8 cellular contexts compared by ENCODE assay signal in genomic region chr9:136538599-136539426, GRCh38. TPM values are rescaled to one million over a fixed set of nuclear protein-coding genes. Genes with fewer than 3 reads are reported as not detected.
A peak's percentile ranks its signal among the peaks of the same experiment; 100 is the strongest.
DNase-seq lines count a peak whose midpoint lies in the region; ATAC-seq and TF ChIP-seq lines count a peak whose summit lies in the region.

No MANE protein-coding gene starts in this region.

- TF ChIP-seq POLR2A in spleen (IDR thresholded peaks at IDR 0.05) = no peak

- no peak overlapping the region for H3K9ac ChIP-seq in endodermal cell (ENCODE audit: extremely low read depth, low read length, poor library complexity, severe bottlenecking)

- no peak overlapping the region for H3K4me3 ChIP-seq in HEK293 (ENCODE audit: low read depth, low read length)
- H3K4me3 ChIP-seq in spleen = peak overlapping the region; percentile 4 to 60 (median 26)
- no peak overlapping the region for H3K4me3 ChIP-seq in endodermal cell (ENCODE audit: low read length)

- H3K4me3 Mint-ChIP-seq in activated B cell treated with CpG ODN at 0.5 μM for 24 hours = peak overlapping the region; percentile 76
- no peak overlapping the region for H3K4me3 Mint-ChIP-seq in endodermal cell

- H3K27me3 Mint-ChIP-seq in activated B cell treated with CpG ODN at 0.5 μM for 24 hours (no peaks in the 10 kb centered on the region), endodermal cell (ENCODE audit: insufficient read depth) (no peaks in the 10 kb centered on the region)

- no peaks in the 10 kb centered on the region for H3K27me3 ChIP-seq in spleen (replicated peaks in 1 of 7)
- H3K27me3 ChIP-seq in endodermal cell (ENCODE audit: control insufficient read depth, insufficient read depth, low read length, poor library complexity, severe bottlenecking) = no peaks in the 10 kb centered on the region

- H3K36me3 ChIP-seq in HEK293 (ENCODE audit: control insufficient read depth in 2 of 2, insufficient read depth in 1 of 2, low read length in 2 of 2) (peaks cover 0 to 27% of the 10 kb centered on the region in 2 experiments; a peak in 1 of 3 replicates), spleen (peaks cover 0 to 64% (median 18%) of the 10 kb centered on the region in 6 donors), endodermal cell (ENCODE audit: control insufficient read depth, insufficient read depth, low read length) (no peaks in the 10 kb centered on the region)

- DNase-seq in activated B cell treated with CpG ODN at 0.5 μM for 24 hours (no peak), spleen (peak; percentile 90), iPS-NIHi11 (ENCODE audit: low spot score) (no peak), endodermal cell (no peak)
- peak; percentile 51 for DNase-seq in effector CD4-positive, alpha-beta T cell

- H3K4me1 Mint-ChIP-seq in activated B cell treated with CpG ODN at 0.5 μM for 24 hours (peaks cover 70% of the 10 kb centered on the region), endodermal cell (no peaks in the 10 kb centered on the region)

- no peak for TF ChIP-seq CTCF in HEK293 (tag by site-specific recombination; IDR thresholded peaks at IDR 0.05)
- no peak for TF ChIP-seq CTCF in activated B cell treated with CpG ODN at 0.5 μM for 24 hours (IDR thresholded peaks at IDR 0.05)
- peak in 2 of 11 experiments; percentile 3 to 8 for TF ChIP-seq CTCF in spleen (IDR thresholded peaks at IDR 0.05 in 8 of 11, conservative IDR thresholded peaks at IDR 0.05 in 3 of 11)
- no peak for TF ChIP-seq CTCF in endodermal cell (conservative IDR thresholded peaks at IDR 0.05)

- H3K4me1 ChIP-seq in HEK293 (ENCODE audit: control insufficient read depth, insufficient read depth, low read length) (no peaks in the 10 kb centered on the region; the same call in 1 of the 2 replicates), spleen (peaks cover 72 to 99% (median 93%) of the 10 kb centered on the region in 6 donors), endodermal cell (ENCODE audit: control insufficient read depth, insufficient read depth, low read length) (no peaks in the 10 kb centered on the region)

- intact Hi-C loops in activated B cell treated with CpG ODN at 0.5 μM for 24 hours (cut with micrococcal nuclease) = loop anchor here (1.0 to 2.0 kb wide), 3 partner anchors 7 to 176 kb away; partner anchors contain the start of genes DNLZ and NOTCH1
- intact Hi-C loops in spleen (cut with DNase I; ENCODE audit: low total_unique reads) = loop anchor here (10.0 kb wide), 1 partner anchor 54 kb away; the partner anchor contains the start of gene SEC16A

- POLR2A ChIA-PET in HEK293 (lab: Yijun Ruan, JAX) (interaction anchor here (0.6 to 1.0 kb wide), 3 partner anchors 10 to 189 kb away, joined by 3 read pairs; no protein-coding TSS in a partner anchor), activated B cell treated with CpG ODN at 0.5 μM for 24 hours (lab: Charles Lee) (interaction anchor here (0.6 to 2.8 kb wide), 9 partner anchors 8 to 189 kb away, joined by 3 to 25 read pairs (median 3); no protein-coding TSS in a partner anchor)

- CTCF ChIA-PET in HEK293 (lab: Yijun Ruan, JAX) = interaction anchor here (0.6 to 3.3 kb wide), 4 partner anchors 44 to 86 kb away, joined by 3 to 15 read pairs (median 4); no protein-coding TSS in a partner anchor
- CTCF ChIA-PET in activated B cell treated with CpG ODN at 0.5 μM for 24 hours (lab: Charles Lee) = interaction anchor here (0.9 to 1.2 kb wide), 3 partner anchors 49 to 54 kb away, joined by 3 to 4 read pairs (median 4); no protein-coding TSS in a partner anchor

- 13 to 28% (median 17%) methylated on average over 20 to 24 of the region's 24 CpGs for WGBS in spleen, 5 donors
- 91% methylated on average over 23 to 24 of the region's 24 CpGs for WGBS in endodermal cell (ENCODE audit: insufficient coverage in 1 of 2, insufficient read length in 1 of 2), 2 experiments

- H3K27ac Mint-ChIP-seq in activated B cell treated with CpG ODN at 0.5 μM for 24 hours = peak overlapping the region; percentile 91
- H3K27ac Mint-ChIP-seq in endodermal cell = no peak overlapping the region

- no peaks in the 10 kb centered on the region for H3K9me3 Mint-ChIP-seq in activated B cell treated with CpG ODN at 0.5 μM for 24 hours
- no peaks in the 10 kb centered on the region for H3K9me3 Mint-ChIP-seq in endodermal cell

- H3K9me3 ChIP-seq in HEK293 (ENCODE audit: control insufficient read depth, insufficient read depth, low read depth, low read length) = no peaks in the 10 kb centered on the region
- no peaks in the 10 kb centered on the region for H3K9me3 ChIP-seq in spleen
- no peaks in the 10 kb centered on the region for H3K9me3 ChIP-seq in endodermal cell (ENCODE audit: control insufficient read depth, low read length)

- H3K36me3 Mint-ChIP-seq in activated B cell treated with CpG ODN at 0.5 μM for 24 hours (ENCODE audit: low read depth) = peaks cover 9% of the 10 kb centered on the region
- peaks cover 4% of the 10 kb centered on the region for H3K36me3 Mint-ChIP-seq in endodermal cell (ENCODE audit: low read depth)

- ATAC-seq in activated B cell treated with CpG ODN at 0.5 μM for 24 hours (ENCODE audit: low read depth) (peak; percentile 18), GM21515 (IDR thresholded peaks at IDR 0.05; ENCODE audit: unreplicated experiment) (no peak), HG02870 (IDR thresholded peaks at IDR 0.05; ENCODE audit: unreplicated experiment) (no peak)

- H3K27ac ChIP-seq in HEK293 (ENCODE audit: extremely low read depth, low read depth, low read length) (no peak overlapping the region), spleen (peak overlapping the region; percentile 85 to 100 (median 96)), endodermal cell (ENCODE audit: low read depth, low read length) (no peak overlapping the region)

TF ChIP-seq in HEK293, 187 proteins besides CTCF, POLR2A, EP300 and RAD21:
- TF ChIP-seq ZNF48 (tag by site-specific recombination; IDR thresholded peaks at IDR 0.05) (no peak), SCRT1 (tag by site-specific recombination; IDR thresholded peaks at IDR 0.05; ENCODE audit: borderline replicate concordance) (0 out of 2 replicates have a peak, but pooled peaks have one; percentile 34)

RNA-seq across cellular contexts. Expression of gene NOTCH1, which starts 7.0 kb away (rescaled TPM):
- total RNA-seq in activated B cell treated with CpG ODN at 0.5 μM for 24 hours (24.9 and 26.6 TPM in 2 replicates), spleen (100 to 1,000 TPM in 4 of 7 donors, 10 to 100 TPM in 3; 88.6 to 140 (median 117) TPM), endodermal cell (10 to 100 TPM; 23.4 to 24.2 TPM)
- 10 to 100 TPM in 1 of 3 donors, 1 to 10 TPM in 2; 4.9 to 27.2 (median 8.3) TPM for polyA plus RNA-seq in spleen
- 72.4 TPM for polyA plus RNA-seq in endodermal cell (2013, experiment 1 of 2)
- 68.2 TPM for polyA plus RNA-seq in endodermal cell (2013, experiment 2 of 2)

RNA-seq across cellular contexts. Expression of gene SEC16A, which starts 56.0 kb away (rescaled TPM):
- total RNA-seq in activated B cell treated with CpG ODN at 0.5 μM for 24 hours (74.0 and 78.8 TPM in 2 replicates), spleen (10 to 100 TPM; 74.6 to 92.1 (median 87.8) TPM), endodermal cell (10 to 100 TPM; 54.6 to 60.7 TPM)
- polyA plus RNA-seq in spleen = 10 to 100 TPM; 35.0 to 58.9 (median 52.6) TPM
- 43.1 TPM for polyA plus RNA-seq in endodermal cell (2013, experiment 1 of 2)
- polyA plus RNA-seq in endodermal cell (2013, experiment 2 of 2) = 41.4 TPM

Comparison
In these comparisons a context has a peak if more than half of its experiments do, and no peak if none do; other contexts are left out.
1. H3K27ac ChIP-seq: peak in spleen (8 of 8); none in HEK293 (single experiment) and endodermal cell (single experiment).
2. H3K4me3 ChIP-seq: peak in spleen (8 of 8); none in HEK293 (single experiment) and endodermal cell (single experiment).
3. DNase-seq: peak in effector CD4-positive, alpha-beta T cell (single experiment) and spleen (single experiment); none in activated B cell treated with CpG ODN at 0.5 μM for 24 hours (single experiment), iPS-NIHi11 (single experiment) and endodermal cell (single experiment).